Comparison of ENCODE assay signal across 18 cellular contexts in genomic region chr7:36277247-36277542, GRCh38.
A peak's percentile ranks its signal among the peaks of the same experiment; 100 is the strongest.
DNase-seq lines count a peak whose midpoint lies in the region; ATAC-seq and TF ChIP-seq lines count a peak whose summit lies in the region.
"Had no signal": no experiment of that assay in that cellular context is flagged by ENCODE, and none has a peak within 500 bp of the region (broad histone marks: within the 10 kb centered on the region; RNA-seq: fewer than 3 reads in every experiment).

No MANE protein-coding gene starts in this region.

- H3K4ac ChIP-seq in mesendoderm (ENCODE audit: low read depth, low read length): no peak overlapping the region

- no peaks in the 10 kb centered on the region for H3K27me3 ChIP-seq in heart right ventricle
- no peaks in the 10 kb centered on the region for H3K27me3 ChIP-seq in colonic mucosa
- no peaks in the 10 kb centered on the region for H3K27me3 ChIP-seq in mesendoderm (ENCODE audit: insufficient read depth, low read length, poor library complexity)
- no peaks in the 10 kb centered on the region for H3K27me3 ChIP-seq in aorta (ENCODE audit: control insufficient read depth in 1 of 2, insufficient read depth in 2 of 2, low read length in 1 of 2)

- no peak overlapping the region for H3K23ac ChIP-seq in mesendoderm (ENCODE audit: low read length)

- peaks cover 0 to 2% (median 0%) of the 10 kb centered on the region in 9 donors for H3K36me3 ChIP-seq in heart right ventricle
- no peaks in the 10 kb centered on the region for H3K36me3 ChIP-seq in colonic mucosa
- no peaks in the 10 kb centered on the region for H3K36me3 ChIP-seq in mesendoderm (ENCODE audit: control insufficient read depth, insufficient read depth, low read length)
- H3K36me3 ChIP-seq in aorta (ENCODE audit: control insufficient read depth in 1 of 2, insufficient read depth in 2 of 2, low read length in 1 of 2): no peaks in the 10 kb centered on the region

- no peak overlapping the region for H2BK15ac ChIP-seq in mesendoderm (replicated peaks; ENCODE audit: low read depth)

- H3K18ac ChIP-seq in mesendoderm (ENCODE audit: low read length): no peak overlapping the region

- peaks cover 2 to 100% (median 79%) of the 10 kb centered on the region in 9 donors for H3K4me1 ChIP-seq in heart right ventricle
- peaks cover 9% of the 10 kb centered on the region for H3K4me1 ChIP-seq in colonic mucosa
- H3K4me1 ChIP-seq in mesendoderm (ENCODE audit: control insufficient read depth, low read depth, low read length): peaks cover 20% of the 10 kb centered on the region
- H3K4me1 ChIP-seq in aorta (ENCODE audit: control insufficient read depth in 1 of 2, insufficient read depth in 2 of 2, low read length in 2 of 2): peaks cover 0 to 17% of the 10 kb centered on the region in 2 donors

- CTCF ChIA-PET in HEK293T (lab: Yijun Ruan, JAX): no interaction called here

- H3K4me2 ChIP-seq in mesendoderm (ENCODE audit: low read length): no peak overlapping the region

- intact Hi-C loops in heart right ventricle (cut with DNase I): loop anchor here in 3 of 10 donors (5.0 to 10.0 kb wide), 3 partner anchors 52 to 120 kb away; no protein-coding TSS in a partner anchor
- intact Hi-C loops in left cardiac atrium (cut with DNase I): no loop called here
- intact Hi-C loops in colonic mucosa (cut with DNase I): no loop called here
- intact Hi-C loops in aorta (cut with DNase I): loop anchor here in 1 of 2 donors (1.0 kb wide), 1 partner anchor 43 kb away; no protein-coding TSS in a partner anchor

- H3K9ac ChIP-seq in colonic mucosa (ENCODE audit: low read depth in 2 of 2, low read length in 2 of 2) (no peak overlapping the region), mesendoderm (ENCODE audit: low read length) (no peak overlapping the region)

- no peaks in the 10 kb centered on the region for H3K79me1 ChIP-seq in mesendoderm (ENCODE audit: low read length)

- ATAC-seq in heart right ventricle (peak in 3 of 8 donors; percentile 30 to 50 (median 32)), left cardiac atrium (no peak), aorta (ENCODE audit: low FRiP score) (peak; percentile 17)
- ATAC-seq: activated CD4-positive, CD25-positive, alpha-beta regulatory T cell treated with anti-CD3 and anti-CD28 coated beads, Interleukin-2, amount 50 U/mL, for 24 hours; HCT116; sciatic nerve had no signal

- POLR2A ChIA-PET in HEK293T (lab: Yijun Ruan, JAX): interaction anchor here (0.8 kb wide), 1 partner anchor 35 kb away, joined by 3 read pairs; no protein-coding TSS in a partner anchor

- H2AK5ac ChIP-seq in mesendoderm (ENCODE audit: low read length): no peak overlapping the region

- H3K4me3 ChIP-seq in heart right ventricle: no peak overlapping the region
- H3K4me3 ChIP-seq in colonic mucosa: no peak overlapping the region
- no peak overlapping the region for H3K4me3 ChIP-seq in mesendoderm (ENCODE audit: low read length)
- no peak overlapping the region for H3K4me3 ChIP-seq in aorta (ENCODE audit: low read length in 2 of 2)
- H3K4me3 ChIP-seq: coronary artery had no signal

- no peak overlapping the region for H4K5ac ChIP-seq in mesendoderm (ENCODE audit: low read length)

- no peaks in the 10 kb centered on the region for H3K79me2 ChIP-seq in mesendoderm (ENCODE audit: control insufficient read depth, insufficient read depth, low read length)

- H3K56ac ChIP-seq in mesendoderm (ENCODE audit: low read length): peak overlapping the region; percentile 2

- no peak overlapping the region for H2BK120ac ChIP-seq in mesendoderm (ENCODE audit: low read depth, low read length)

- WGBS in heart right ventricle, 2 donors: 69 to 76% methylated on average over 6 of the region's 6 CpGs
- no CpG with 5 or more reads among the region's 6 CpGs for WGBS in mesendoderm (ENCODE audit: extremely low coverage, insufficient coverage, low lambda C conversion rate)
- 66 to 68% methylated on average over 6 of the region's 6 CpGs for WGBS in aorta, 2 donors

- TF ChIP-seq CTCF in heart right ventricle (IDR thresholded peaks at IDR 0.05): no peak
- no peak for TF ChIP-seq CTCF in colonic mucosa (IDR thresholded peaks at IDR 0.05)

- H3K9me3 ChIP-seq in heart right ventricle (no peaks in the 10 kb centered on the region), colonic mucosa (no peaks in the 10 kb centered on the region), aorta (ENCODE audit: control insufficient read depth, low read length) (no peaks in the 10 kb centered on the region)

- DNase-seq in heart right ventricle: no peak
- no peak for DNase-seq in left cardiac atrium
- DNase-seq in colonic mucosa: peak; percentile 17
- no peak for DNase-seq in mesendoderm
- no peak for DNase-seq in aorta
- DNase-seq in NCI-H1436 treated with DMSO at 0.1 percent for 48 hours (lab: John Stamatoyannopoulos, UW): no peak
- no peak for DNase-seq in HEK293T (ENCODE audit: extremely low spot score)
- DNase-seq in NK-92 treated with Interleukin-12 subunit alpha and Interleukin-12 subunit beta, amount 100 ng/mL, for 24 hours (lab: John Stamatoyannopoulos, UW): no peak
- DNase-seq: activated gamma-delta T cell treated with Interleukin-2 at 50 U/mL for 16 hours; anterior cingulate cortex; CD4-positive, alpha-beta T cell; erythroblast; NCI-H187 treated with DMSO at 0.1 percent for 48 hours; SHP77 treated with DMSO at 0.1 percent for 48 hours had no signal

- no peak overlapping the region for H2BK5ac ChIP-seq in mesendoderm (ENCODE audit: low read length)

- H3K27ac ChIP-seq in heart right ventricle (peak overlapping the region; percentile 5 to 79 (median 60)), colonic mucosa (no peak overlapping the region), mesendoderm (ENCODE audit: low read depth, low read length) (no peak overlapping the region), aorta (ENCODE audit: low read depth in 1 of 2, low read length in 2 of 2) (no peak overlapping the region)
- H3K27ac ChIP-seq: coronary artery had no signal

- H4K8ac ChIP-seq in mesendoderm (ENCODE audit: low read depth, low read length): no peak overlapping the region

TF ChIP-seq in HEK293T, 16 proteins besides CTCF, POLR2A, EP300 and RAD21:
- TF ChIP-seq FOXM1 (IDR thresholded peaks at IDR 0.05; ENCODE audit: borderline replicate concordance) (no peak), BHLHE40 (IDR thresholded peaks at IDR 0.05; ENCODE audit: borderline replicate concordance) (no peak), NFRKB (IDR thresholded peaks at IDR 0.05) (no peak), FOXA1 (IDR thresholded peaks at IDR 0.05) (no peak), ARNT (IDR thresholded peaks at IDR 0.05) (no peak), L3MBTL2 (conservative IDR thresholded peaks at IDR 0.05) (no peak), LEF1 (IDR thresholded peaks at IDR 0.05; ENCODE audit: borderline replicate concordance) (no peak), HDGF (IDR thresholded peaks at IDR 0.05; ENCODE audit: borderline replicate concordance) (no peak), FOXK2 (IDR thresholded peaks at IDR 0.05) (no peak), ELF4 (IDR thresholded peaks at IDR 0.05) (no peak), SUZ12 (IDR thresholded peaks at IDR 0.05) (no peak)

Comparison
In these comparisons a context has a peak if more than half of its experiments do, and no peak if none do; other contexts are left out.
1. H3K27ac ChIP-seq: peak in heart right ventricle (10 of 10); none in colonic mucosa (single experiment), mesendoderm (single experiment) and aorta (0 of 2).